Comparison of ENCODE assay signal across 11 cellular contexts in genomic region chr11:61141601-61142028, GRCh38. TPM values are rescaled to one million over a fixed set of nuclear protein-coding genes. Genes with fewer than 3 reads are reported as not detected.
DNase-seq lines count a peak whose midpoint lies in the region; TF ChIP-seq lines count a peak whose summit lies in the region.
"Had no signal": no experiment of that assay in that cellular context is flagged by ENCODE, and none has a peak within 500 bp of the region (broad histone marks: within the 10 kb centered on the region; RNA-seq: fewer than 3 reads in every experiment).

No MANE protein-coding gene starts in this region.

- intact Hi-C loops in posterior vena cava (cut with DNase I): loop anchor here in 1 of 2 donors (10.0 kb wide), 1 partner anchor 177 kb away; no protein-coding TSS in a partner anchor

- H3K4me3 ChIP-seq in GM12865 (ENCODE audit: low read depth, low read length): no peak overlapping the region

- TF ChIP-seq CTCF in GM12865 (IDR thresholded peaks at IDR 0.05; ENCODE audit: insufficient read depth, low read depth, low read length, missing control alignments): no peak

- DNase-seq in GM12865 (ENCODE audit: low read depth) (peak; percentile 44), NCI-H146 (lab: John Stamatoyannopoulos, UW) (peak; percentile 98), SHP77 (lab: John Stamatoyannopoulos, UW) (peak; percentile 77 to 89), posterior vena cava (ENCODE audit: low spot score) (peak; percentile 77), HK-2 (ENCODE audit: unreplicated experiment) (no peak), DMS114 treated with DMSO at 0.1 percent for 48 hours (lab: John Stamatoyannopoulos, UW; ENCODE audit: unreplicated experiment) (no peak), ACHN (no peak)
- DNase-seq in activated CD4-positive, CD25-positive, alpha-beta regulatory T cell (lab: John Stamatoyannopoulos, UW): no peak
- DNase-seq: activated CD4-positive, CD25-positive, alpha-beta regulatory T cell treated with anti-CD3 and anti-CD28 coated beads, Interleukin-2, amount 50 U/mL, for 72 hours; mesendoderm had no signal

- in situ Hi-C loops in ACHN (cut with HindIII; ENCODE audit: low pct_ligation_motif_present, low pct_unique_long_range_greater_than_20kb, low sequenced_read_pairs): no loop called here

RNA-seq across cellular contexts. Expression of gene VPS37C, which starts 19.6 kb away (rescaled TPM):
- total RNA-seq in posterior vena cava: 10 to 100 TPM; 21.6 to 31.2 TPM

RNA-seq across cellular contexts. Expression of gene CD5, which starts 39.3 kb away (rescaled TPM):
- total RNA-seq in posterior vena cava: under 1 TPM; 0.52 to 0.60 TPM
- total RNA-seq: temporal lobe had no signal

Comparison
In these comparisons a context has a peak if more than half of its experiments do, and no peak if none do; other contexts are left out.
1. DNase-seq: peak in GM12865 (single experiment), NCI-H146 (single experiment), SHP77 (2 of 2) and posterior vena cava (single experiment); none in HK-2 (single experiment), DMS114 treated with DMSO at 0.1 percent for 48 hours (single experiment), activated CD4-positive, CD25-positive, alpha-beta regulatory T cell (0 of 4) and ACHN (single experiment).